ENCODE assay signal across 24 cellular contexts in the genomic region with DNA sequence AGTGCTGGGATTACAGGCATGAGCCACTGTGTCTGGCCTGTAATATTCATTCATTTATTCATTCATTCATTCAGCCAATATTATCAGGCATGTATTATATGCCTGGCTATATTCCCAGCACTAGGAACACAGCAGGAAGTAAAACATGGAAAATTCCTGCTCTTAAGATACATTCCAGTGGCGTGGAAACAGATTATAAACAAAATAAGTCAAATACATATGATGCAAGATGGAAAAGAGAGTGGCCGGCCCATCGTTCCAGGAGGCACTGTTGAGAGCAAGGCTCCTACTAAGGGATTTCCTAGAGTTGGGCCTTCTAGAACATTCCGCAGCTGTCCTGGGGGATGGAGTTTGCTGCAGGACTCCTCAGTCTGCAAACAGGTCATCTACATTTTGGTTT. TPM values are rescaled to one million over a fixed set of nuclear protein-coding genes. Genes with fewer than 3 reads are reported as not detected.
DNase-seq lines count a peak whose midpoint lies in the region; ATAC-seq and TF ChIP-seq lines count a peak whose summit lies in the region.
"Had no signal": no experiment of that assay in that cellular context is flagged by ENCODE, and none has a peak within 500 bp of the region (broad histone marks: within the 10 kb centered on the region; RNA-seq: fewer than 3 reads in every experiment).

No MANE protein-coding gene starts in this region.

- H3K27ac ChIP-seq in H9 (ENCODE audit: insufficient read length, low read depth, low read length): no peak overlapping the region
- peak overlapping the region in 2 of 4 donors; percentile 49 to 51 for H3K27ac ChIP-seq in body of pancreas
- no peak overlapping the region for H3K27ac ChIP-seq in suprapubic skin
- H3K27ac ChIP-seq: BLaER1 treated with 17β-estradiol and CSF1 and Interleukin-3, amounts not matched to agents 10 nM and 100 nM; dorsolateral prefrontal cortex; neural progenitor cell had no signal

- no peak overlapping the region for H3K4ac ChIP-seq in H9 (ENCODE audit: low read depth, low read length)

- no peak overlapping the region for H3K23ac ChIP-seq in H9 (ENCODE audit: insufficient read length, low read depth, low read length)

- no peaks in the 10 kb centered on the region for H3K36me3 Mint-ChIP-seq in H9 (ENCODE audit: insufficient read depth in 1 of 3, low read depth in 3 of 3)

- H2AFZ ChIP-seq in H9 (ENCODE audit: low read length): no peak overlapping the region
- H2AFZ ChIP-seq: neural progenitor cell had no signal

- H3K23me2 ChIP-seq in H9 (ENCODE audit: insufficient read length, low read depth, low read length, poor library complexity, severe bottlenecking): no peaks in the 10 kb centered on the region

- no peaks in the 10 kb centered on the region for H4K20me1 ChIP-seq in H9 (ENCODE audit: control insufficient read depth, insufficient read depth, insufficient read length)

- H3K79me1 ChIP-seq in H9 (ENCODE audit: insufficient read depth, low read depth, low read length, poor library complexity, severe bottlenecking): no peaks in the 10 kb centered on the region

- H3K4me1 ChIP-seq in H9 (ENCODE audit: insufficient read depth, low read length) (no peaks in the 10 kb centered on the region), body of pancreas (peaks cover 43% of the 10 kb centered on the region), suprapubic skin (peaks cover 24% of the 10 kb centered on the region)

- H3K27me3 Mint-ChIP-seq in H9 (ENCODE audit: low read depth): no peaks in the 10 kb centered on the region; the same call in 1 of the 2 replicates
- H3K27me3 Mint-ChIP-seq: activated CD4-positive, alpha-beta memory T cell treated with anti-CD3 and anti-CD28 coated beads, Interleukin-2, amount 10 ng/mL, durations not matched to agents 7 days and 5 days; progenitor cell of endocrine pancreas had no signal

- no CpG with 5 or more reads among the region's 4 CpGs for WGBS in H9 (ENCODE audit: extremely low coverage, insufficient read length, low lambda C conversion rate)
- WGBS in body of pancreas, 2 donors: 63 to 74% methylated on average over 4 of the region's 4 CpGs
- WGBS in suprapubic skin: 78% methylated on average over 4 of the region's 4 CpGs

- H3K56ac ChIP-seq in H9 (ENCODE audit: insufficient read length, low read depth, low read length): no peak overlapping the region

- H3K9me3 ChIP-seq in H9 (ENCODE audit: control insufficient read depth, low read depth, low read length) (no peaks in the 10 kb centered on the region), body of pancreas (no peaks in the 10 kb centered on the region), suprapubic skin (no peaks in the 10 kb centered on the region)
- H3K9me3 ChIP-seq: Caco-2 had no signal

- ATAC-seq in body of pancreas: peak; percentile 39
- peak; percentile 36 for ATAC-seq in left colon
- ATAC-seq: activated naive CD4-positive, alpha-beta T cell treated with anti-CD3 and anti-CD28 coated beads, Interleukin-2, amount 50 U/mL, for 72 hours had no signal

- H3K27ac Mint-ChIP-seq in H9: no peak overlapping the region
- H3K27ac Mint-ChIP-seq: activated CD4-positive, alpha-beta memory T cell treated with anti-CD3 and anti-CD28 coated beads, Interleukin-2, amount 10 ng/mL, durations not matched to agents 7 days and 5 days; activated naive CD4-positive, alpha-beta T cell treated with anti-CD3 and anti-CD28 coated beads, Interleukin-2, amount 50 U/mL, for 72 hours; neural progenitor cell; progenitor cell of endocrine pancreas had no signal

- H2BK20ac ChIP-seq in H9 (ENCODE audit: low read depth, low read length, poor library complexity, severe bottlenecking): peak overlapping the region; percentile 60

- DNase-seq in H9 (no peak), body of pancreas (no peak), left colon (no peak), suprapubic skin (ENCODE audit: low spot score in 2 of 2) (peak; percentile 21 to 37), DMS 273 (lab: John Stamatoyannopoulos, UW; ENCODE audit: unreplicated experiment) (no peak), foreskin melanocyte (no peak), NCI-H2107 treated with DMSO at 0.1 percent for 48 hours (lab: John Stamatoyannopoulos, UW; ENCODE audit: unreplicated experiment) (no peak)
- DNase-seq: activated CD4-positive, alpha-beta memory T cell treated with anti-CD3 and anti-CD28 coated beads, Interleukin-2, amount 10 ng/mL, durations not matched to agents 7 days and 5 days; activated CD4-positive, CD25-positive, alpha-beta regulatory T cell treated with anti-CD3 and anti-CD28 coated beads, Interleukin-2, amount 50 U/mL, for 72 hours; Caco-2; DMS79; dorsolateral prefrontal cortex; H7; KBM-7; kidney glomerular epithelial cell; NCI-H2029 treated with DMSO at 0.1 percent for 48 hours; NCI-H345; NCI-H748 treated with DMSO at 0.1 percent for 48 hours; stimulated activated naive CD4-positive, alpha-beta T cell treated with Interleukin-2 at 50 U/mL for 16 hours had no signal

- H3K27me3 ChIP-seq in H9 (ENCODE audit: insufficient read depth, low read length) (no peaks in the 10 kb centered on the region), body of pancreas (no peaks in the 10 kb centered on the region), suprapubic skin (no peaks in the 10 kb centered on the region)
- H3K27me3 ChIP-seq: BLaER1 treated with 17β-estradiol and CSF1 and Interleukin-3, amounts not matched to agents 10 nM and 100 nM; dorsolateral prefrontal cortex; neural progenitor cell had no signal

- no peak overlapping the region for H2AK5ac ChIP-seq in H9 (ENCODE audit: insufficient read length, low read length)

- H3K4me3 ChIP-seq in body of pancreas (no peak overlapping the region), suprapubic skin (no peak overlapping the region)
- H3K4me3 ChIP-seq: BLaER1 treated with 17β-estradiol and CSF1 and Interleukin-3, amounts not matched to agents 10 nM and 100 nM; dorsolateral prefrontal cortex; lung; neural progenitor cell had no signal

- TF ChIP-seq EP300 in suprapubic skin (IDR thresholded peaks at IDR 0.05): no peak

- no peak overlapping the region for H2BK120ac ChIP-seq in H9 (ENCODE audit: low read depth, low read length, poor library complexity, severe bottlenecking)

- H4K91ac ChIP-seq in H9 (ENCODE audit: insufficient read length, low read depth, low read length): no peak overlapping the region

- H4K5ac ChIP-seq in H9 (ENCODE audit: insufficient read length, low read depth, low read length): no peak overlapping the region

- H3K36me3 ChIP-seq in body of pancreas (replicated peaks in 1 of 2; ENCODE audit: insufficient read depth in 1 of 2, low read depth in 2 of 2): no peaks in the 10 kb centered on the region
- no peaks in the 10 kb centered on the region for H3K36me3 ChIP-seq in suprapubic skin
- H3K36me3 ChIP-seq: neural progenitor cell had no signal

- no peak overlapping the region for H2BK5ac ChIP-seq in H9 (ENCODE audit: insufficient read length, low read length)

- H4K8ac ChIP-seq in H9 (replicated peaks; ENCODE audit: insufficient read length, low read depth, low read length): no peak overlapping the region

- H2BK15ac ChIP-seq in H9 (ENCODE audit: low read depth, low read length): no peak overlapping the region

- no peak overlapping the region for H3K4me3 Mint-ChIP-seq in H9
- H3K4me3 Mint-ChIP-seq: activated CD4-positive, alpha-beta memory T cell treated with anti-CD3 and anti-CD28 coated beads, Interleukin-2, amount 10 ng/mL, durations not matched to agents 7 days and 5 days; neural progenitor cell had no signal

- no peaks in the 10 kb centered on the region for H3K9me3 Mint-ChIP-seq in H9
- H3K9me3 Mint-ChIP-seq: activated CD4-positive, alpha-beta memory T cell treated with anti-CD3 and anti-CD28 coated beads, Interleukin-2, amount 10 ng/mL, durations not matched to agents 7 days and 5 days; activated naive CD4-positive, alpha-beta T cell treated with anti-CD3 and anti-CD28 coated beads, Interleukin-2, amount 50 U/mL, for 72 hours had no signal

- TF ChIP-seq POLR2A in body of pancreas (IDR thresholded peaks at IDR 0.05): no peak
- no peak for TF ChIP-seq POLR2A in suprapubic skin (IDR thresholded peaks at IDR 0.05)

- H3K79me2 ChIP-seq in H9 (ENCODE audit: insufficient read depth, low read length): no peaks in the 10 kb centered on the region

- peaks cover 9 to 10% of the 10 kb centered on the region in 2 experiments for H3K4me1 Mint-ChIP-seq in H9

- H3K9ac ChIP-seq in H9 (ENCODE audit: extremely low read depth, insufficient read length, low read length): no peak overlapping the region
- H3K9ac ChIP-seq: BLaER1 treated with 17β-estradiol and CSF1 and Interleukin-3, amounts not matched to agents 10 nM and 100 nM; neural progenitor cell had no signal

- H2BK12ac ChIP-seq in H9 (ENCODE audit: insufficient read length, low read depth, low read length): no peak overlapping the region

- no peak overlapping the region for H3K14ac ChIP-seq in H9 (ENCODE audit: insufficient read depth, low read length)

- no peak overlapping the region for H3K18ac ChIP-seq in H9 (ENCODE audit: insufficient read length, low read depth, low read length)

- no peak overlapping the region for H3T11ph ChIP-seq in H9 (ENCODE audit: low read length)

- intact Hi-C loops in body of pancreas (cut with DNase I): no loop called here
- intact Hi-C loops in left colon (cut with DNase I, micrococcal nuclease): no loop called here

- no peak overlapping the region for H3K4me2 ChIP-seq in H9 (ENCODE audit: insufficient read depth, insufficient read length, low read length)
- H3K4me2 ChIP-seq: neural progenitor cell had no signal

- no peak for TF ChIP-seq CTCF in H9 (conservative IDR thresholded peaks at IDR 0.05)
- no peak for TF ChIP-seq CTCF in body of pancreas (IDR thresholded peaks at IDR 0.05)
- no peak for TF ChIP-seq CTCF in suprapubic skin (IDR thresholded peaks at IDR 0.05)

RNA-seq across cellular contexts. Expression of gene ADCY9, which starts 17.7 kb away (rescaled TPM):
- total RNA-seq in H9 (2021): 4.7 and 5.7 TPM in 2 replicates
- 10 to 100 TPM; 22.4 to 29.1 TPM for total RNA-seq in body of pancreas
- total RNA-seq in left colon: 10 to 100 TPM; 27.2 to 32.7 TPM
- total RNA-seq in suprapubic skin: 10 to 100 TPM; 21.5 to 27.2 (median 26.4) TPM

Comparison
In these comparisons a context has a peak if more than half of its experiments do, and no peak if none do; other contexts are left out.
1. DNase-seq: peak in suprapubic skin (2 of 2); none in H9 (single experiment), body of pancreas (0 of 4), left colon (0 of 2), DMS 273 (single experiment), foreskin melanocyte (single experiment) and NCI-H2107 treated with DMSO at 0.1 percent for 48 hours (single experiment).